In genomic region chr3:40852712-40853111, GRCh38 we compare ENCODE assay signal across 7 cellular contexts.
"Had no signal": no experiment of that assay in that cellular context is flagged by ENCODE, and none has a peak within 500 bp of the region (broad histone marks: within the 10 kb centered on the region; RNA-seq: fewer than 3 reads in every experiment).

No MANE protein-coding gene starts in this region.

- DNase-seq: GM23248, GOT3, H7, HCEC 1CT, KBM-7 had no signal

- H3K27ac ChIP-seq: GM23248 had no signal

- H3K9ac ChIP-seq: GM23248 had no signal

- H3K4me3 Mint-ChIP-seq: IgD-negative memory B cell had no signal

- H3K27me3 Mint-ChIP-seq: IgD-negative memory B cell had no signal

- H3K27ac Mint-ChIP-seq: IgD-negative memory B cell had no signal

- H3K9me3 Mint-ChIP-seq: IgD-negative memory B cell had no signal

- H3K4me3 ChIP-seq: GM23248 had no signal

- H2AFZ ChIP-seq: GM23248 had no signal

- FAIRE-seq: HTR-8/SVneo had no signal

- H3K36me3 Mint-ChIP-seq: IgD-negative memory B cell had no signal
